ENCODE assay signal across 35 cellular contexts in genomic region chr7:154512121-154512621, GRCh38.
"Had no signal": no experiment of that assay in that cellular context is flagged by ENCODE, and none has a peak within 500 bp of the region (broad histone marks: within the 10 kb centered on the region; RNA-seq: fewer than 3 reads in every experiment).

No MANE protein-coding gene starts in this region.

- H3K9me3 ChIP-seq: MG63 had no signal

- H3K27ac ChIP-seq: KMS-11 had no signal

- H3K4me3 ChIP-seq: MG63 had no signal

- H3K27me3 ChIP-seq: MG63 had no signal

- H3K4me2 ChIP-seq: KMS-11 had no signal

- H3K36me3 ChIP-seq: MG63 had no signal

- H3K9ac ChIP-seq: KMS-11 had no signal

- DNase-seq: Karpas-422, Kasumi-1, KG1, MG63, MM.1S, NCI-H1048, NCI-H1092, NCI-H1092 treated with DMSO at 0.1 percent for 48 hours, NCI-H1105, NCI-H1105 treated with DMSO at 0.1 percent for 48 hours, NCI-H1417, NCI-H1417 treated with DMSO at 0.1 percent for 48 hours, NCI-H1436, NCI-H1436 treated with DMSO at 0.1 percent for 48 hours, NCI-H146, NCI-H1694, NCI-H1694 treated with DMSO at 0.1 percent for 48 hours, NCI-H187, NCI-H187 treated with DMSO at 0.1 percent for 48 hours, NCI-H1930, NCI-H2029, NCI-H2029 treated with DMSO at 0.1 percent for 48 hours, NCI-H2081, NCI-H2081 treated with DMSO at 0.1 percent for 48 hours, NCI-H2107, NCI-H2171, NCI-H2171 treated with DMSO at 0.1 percent for 48 hours, NCI-H2227 treated with DMSO at 0.1 percent for 48 hours, NCI-H226, NCI-H345, NCI-H446, NCI-H446 treated with DMSO at 0.1 percent for 48 hours, NCI-H510A, NCI-H510A treated with DMSO at 0.1 percent for 48 hours had no signal
